ENCODE assay signal across 11 cellular contexts in the genomic region with DNA sequence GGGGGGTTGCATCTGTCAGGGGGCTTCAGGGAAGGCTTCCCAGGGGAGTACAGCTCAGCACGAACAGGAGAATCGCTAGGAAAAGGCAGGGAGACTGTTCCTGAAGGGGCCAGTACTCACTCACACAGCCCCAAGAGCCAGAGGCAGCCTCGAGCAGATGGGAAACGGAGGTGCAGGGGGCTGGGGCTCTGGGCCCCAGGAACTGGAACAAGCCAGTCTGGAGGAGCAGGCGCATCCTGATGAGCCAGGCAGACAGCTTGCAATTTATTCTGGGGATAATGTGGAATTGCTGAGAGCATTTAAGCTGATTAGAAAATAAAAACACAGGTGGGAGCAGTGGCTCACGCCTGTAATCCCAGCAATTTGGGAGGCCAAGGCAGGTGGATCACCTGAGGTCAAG. TPM values are rescaled to one million over a fixed set of nuclear protein-coding genes. Genes with fewer than 3 reads are reported as not detected.
DNase-seq lines count a peak whose midpoint lies in the region; ATAC-seq and TF ChIP-seq lines count a peak whose summit lies in the region.
"Had no signal": no experiment of that assay in that cellular context is flagged by ENCODE, and none has a peak within 500 bp of the region (broad histone marks: within the 10 kb centered on the region; RNA-seq: fewer than 3 reads in every experiment).

No MANE protein-coding gene starts in this region.

- peaks cover 9% of the 10 kb centered on the region for H3K9me3 Mint-ChIP-seq in glutamatergic neuron (ENCODE audit: unreplicated experiment)
- H3K9me3 Mint-ChIP-seq: CD4-positive, alpha-beta memory T cell had no signal

- no peak for TF ChIP-seq CTCF in glutamatergic neuron (IDR thresholded peaks at IDR 0.05; ENCODE audit: partially characterized antibody, unreplicated experiment)

- DNase-seq in NCI-H2171 (lab: John Stamatoyannopoulos, UW) (peak; percentile 40), NCI-H82 (lab: John Stamatoyannopoulos, UW) (peak; percentile 96), glutamatergic neuron (no peak)
- no peak for DNase-seq in stimulated activated CD4-positive, alpha-beta T cell treated with anti-CD3 and anti-CD28 coated beads, Interleukin-4, amount 100 ng/mL, for 4 hours
- DNase-seq: BE2C; CD4-positive, alpha-beta memory T cell had no signal

- peak overlapping the region; percentile 80 for H3K27ac Mint-ChIP-seq in glutamatergic neuron (ENCODE audit: unreplicated experiment)
- H3K27ac Mint-ChIP-seq: CD4-positive, alpha-beta memory T cell had no signal

- peak overlapping the region; percentile 69 for H3K4me3 Mint-ChIP-seq in glutamatergic neuron (ENCODE audit: unreplicated experiment)
- H3K4me3 Mint-ChIP-seq: CD4-positive, alpha-beta memory T cell had no signal

- H3K4me1 Mint-ChIP-seq in glutamatergic neuron (ENCODE audit: low read depth, unreplicated experiment), result peaks cover 16% of the 10 kb centered on the region
- H3K4me1 Mint-ChIP-seq: CD4-positive, alpha-beta memory T cell had no signal

- H3K27me3 Mint-ChIP-seq in glutamatergic neuron (ENCODE audit: unreplicated experiment), result peaks cover 18% of the 10 kb centered on the region

- peaks cover 5% of the 10 kb centered on the region for H3K36me3 Mint-ChIP-seq in glutamatergic neuron (ENCODE audit: unreplicated experiment)
- H3K36me3 Mint-ChIP-seq: CD4-positive, alpha-beta memory T cell had no signal

- ATAC-seq in HG02970 (IDR thresholded peaks at IDR 0.05; ENCODE audit: low FRiP score, unreplicated experiment) (no peak), HG02884 (IDR thresholded peaks at IDR 0.05; ENCODE audit: unreplicated experiment) (no peak)
- ATAC-seq: A549, HCT116, K562 had no signal

RNA-seq across cellular contexts. Expression of a gene that starts 40.1 kb away (rescaled TPM):
- 947 TPM for total RNA-seq in glutamatergic neuron (ENCODE audit: unreplicated experiment)
- total RNA-seq: CD4-positive, alpha-beta memory T cell had no signal

Comparison
In these comparisons a context has a peak if more than half of its experiments do, and no peak if none do; other contexts are left out.
1. DNase-seq: peak in NCI-H2171 (single experiment) and NCI-H82 (single experiment); none in glutamatergic neuron (single experiment) and stimulated activated CD4-positive, alpha-beta T cell treated with anti-CD3 and anti-CD28 coated beads, Interleukin-4, amount 100 ng/mL, for 4 hours (0 of 2).